ENCODE assay signal across 1 cellular context in the genomic region with DNA sequence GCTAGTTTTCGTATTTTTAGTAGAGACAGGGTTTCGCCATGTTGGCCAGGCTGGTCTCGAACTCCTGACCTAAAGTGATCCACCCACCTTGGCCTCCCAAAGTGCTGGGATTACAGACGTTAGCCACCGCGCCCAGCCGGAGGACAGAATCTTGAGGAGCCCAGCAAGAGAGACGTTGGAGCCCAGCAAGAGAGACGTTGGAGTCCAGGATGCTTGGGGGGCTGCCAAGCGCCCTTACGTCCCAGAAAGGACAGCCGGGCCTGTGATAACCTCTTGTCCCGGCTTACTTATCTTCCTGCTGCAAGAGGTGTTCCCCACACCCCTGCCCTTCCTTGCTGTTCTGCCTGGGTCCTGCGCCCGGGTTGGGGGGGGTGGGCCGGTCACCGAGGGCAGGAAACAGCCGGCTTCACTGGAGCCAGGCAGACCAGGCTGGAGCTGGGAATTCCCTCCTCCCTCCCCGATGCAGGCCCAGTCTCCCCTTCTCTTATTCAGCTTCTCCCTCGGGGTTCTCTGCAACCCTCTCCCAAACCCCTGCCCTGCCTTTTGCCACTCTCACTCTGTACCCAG.
TF ChIP-seq lines count a peak whose summit lies in the region.

No MANE protein-coding gene starts in this region.

TF ChIP-seq in HepG2, 621 proteins besides CTCF, POLR2A, EP300 and RAD21 (continued from another document):
- TF ChIP-seq, protein P1, sequence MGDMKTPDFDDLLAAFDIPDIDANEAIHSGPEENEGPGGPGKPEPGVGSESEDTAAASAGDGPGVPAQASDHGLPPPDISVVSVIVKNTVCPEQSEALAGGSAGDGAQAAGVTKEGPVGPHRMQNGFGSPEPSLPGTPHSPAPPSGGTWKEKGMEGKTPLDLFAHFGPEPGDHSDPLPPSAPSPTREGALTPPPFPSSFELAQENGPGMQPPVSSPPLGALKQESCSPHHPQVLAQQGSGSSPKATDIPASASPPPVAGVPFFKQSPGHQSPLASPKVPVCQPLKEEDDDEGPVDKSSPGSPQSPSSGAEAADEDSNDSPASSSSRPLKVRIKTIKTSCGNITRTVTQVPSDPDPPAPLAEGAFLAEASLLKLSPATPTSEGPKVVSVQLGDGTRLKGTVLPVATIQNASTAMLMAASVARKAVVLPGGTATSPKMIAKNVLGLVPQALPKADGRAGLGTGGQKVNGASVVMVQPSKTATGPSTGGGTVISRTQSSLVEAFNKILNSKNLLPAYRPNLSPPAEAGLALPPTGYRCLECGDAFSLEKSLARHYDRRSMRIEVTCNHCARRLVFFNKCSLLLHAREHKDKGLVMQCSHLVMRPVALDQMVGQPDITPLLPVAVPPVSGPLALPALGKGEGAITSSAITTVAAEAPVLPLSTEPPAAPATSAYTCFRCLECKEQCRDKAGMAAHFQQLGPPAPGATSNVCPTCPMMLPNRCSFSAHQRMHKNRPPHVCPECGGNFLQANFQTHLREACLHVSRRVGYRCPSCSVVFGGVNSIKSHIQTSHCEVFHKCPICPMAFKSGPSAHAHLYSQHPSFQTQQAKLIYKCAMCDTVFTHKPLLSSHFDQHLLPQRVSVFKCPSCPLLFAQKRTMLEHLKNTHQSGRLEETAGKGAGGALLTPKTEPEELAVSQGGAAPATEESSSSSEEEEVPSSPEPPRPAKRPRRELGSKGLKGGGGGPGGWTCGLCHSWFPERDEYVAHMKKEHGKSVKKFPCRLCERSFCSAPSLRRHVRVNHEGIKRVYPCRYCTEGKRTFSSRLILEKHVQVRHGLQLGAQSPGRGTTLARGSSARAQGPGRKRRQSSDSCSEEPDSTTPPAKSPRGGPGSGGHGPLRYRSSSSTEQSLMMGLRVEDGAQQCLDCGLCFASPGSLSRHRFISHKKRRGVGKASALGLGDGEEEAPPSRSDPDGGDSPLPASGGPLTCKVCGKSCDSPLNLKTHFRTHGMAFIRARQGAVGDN (CRISPR knock-in tag; IDR thresholded peaks at IDR 0.05), result peak; percentile 48
- no peak for TF ChIP-seq BHLHE40 (IDR thresholded peaks at IDR 0.05; ENCODE audit: low read length)
- TF ChIP-seq, protein P2, sequence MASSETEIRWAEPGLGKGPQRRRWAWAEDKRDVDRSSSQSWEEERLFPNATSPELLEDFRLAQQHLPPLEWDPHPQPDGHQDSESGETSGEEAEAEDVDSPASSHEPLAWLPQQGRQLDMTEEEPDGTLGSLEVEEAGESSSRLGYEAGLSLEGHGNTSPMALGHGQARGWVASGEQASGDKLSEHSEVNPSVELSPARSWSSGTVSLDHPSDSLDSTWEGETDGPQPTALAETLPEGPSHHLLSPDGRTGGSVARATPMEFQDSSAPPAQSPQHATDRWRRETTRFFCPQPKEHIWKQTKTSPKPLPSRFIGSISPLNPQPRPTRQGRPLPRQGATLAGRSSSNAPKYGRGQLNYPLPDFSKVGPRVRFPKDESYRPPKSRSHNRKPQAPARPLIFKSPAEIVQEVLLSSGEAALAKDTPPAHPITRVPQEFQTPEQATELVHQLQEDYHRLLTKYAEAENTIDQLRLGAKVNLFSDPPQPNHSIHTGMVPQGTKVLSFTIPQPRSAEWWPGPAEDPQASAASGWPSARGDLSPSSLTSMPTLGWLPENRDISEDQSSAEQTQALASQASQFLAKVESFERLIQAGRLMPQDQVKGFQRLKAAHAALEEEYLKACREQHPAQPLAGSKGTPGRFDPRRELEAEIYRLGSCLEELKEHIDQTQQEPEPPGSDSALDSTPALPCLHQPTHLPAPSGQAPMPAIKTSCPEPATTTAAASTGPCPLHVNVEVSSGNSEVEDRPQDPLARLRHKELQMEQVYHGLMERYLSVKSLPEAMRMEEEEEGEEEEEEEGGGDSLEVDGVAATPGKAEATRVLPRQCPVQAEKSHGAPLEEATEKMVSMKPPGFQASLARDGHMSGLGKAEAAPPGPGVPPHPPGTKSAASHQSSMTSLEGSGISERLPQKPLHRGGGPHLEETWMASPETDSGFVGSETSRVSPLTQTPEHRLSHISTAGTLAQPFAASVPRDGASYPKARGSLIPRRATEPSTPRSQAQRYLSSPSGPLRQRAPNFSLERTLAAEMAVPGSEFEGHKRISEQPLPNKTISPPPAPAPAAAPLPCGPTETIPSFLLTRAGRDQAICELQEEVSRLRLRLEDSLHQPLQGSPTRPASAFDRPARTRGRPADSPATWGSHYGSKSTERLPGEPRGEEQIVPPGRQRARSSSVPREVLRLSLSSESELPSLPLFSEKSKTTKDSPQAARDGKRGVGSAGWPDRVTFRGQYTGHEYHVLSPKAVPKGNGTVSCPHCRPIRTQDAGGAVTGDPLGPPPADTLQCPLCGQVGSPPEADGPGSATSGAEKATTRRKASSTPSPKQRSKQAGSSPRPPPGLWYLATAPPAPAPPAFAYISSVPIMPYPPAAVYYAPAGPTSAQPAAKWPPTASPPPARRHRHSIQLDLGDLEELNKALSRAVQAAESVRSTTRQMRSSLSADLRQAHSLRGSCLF (CRISPR knock-in tag; IDR thresholded peaks at IDR 0.05; ENCODE audit: borderline replicate concordance), result no peak
- TF ChIP-seq SAP130 (CRISPR knock-in tag; IDR thresholded peaks at IDR 0.05; ENCODE audit: low read depth), result no peak
- TF ChIP-seq, protein P3, sequence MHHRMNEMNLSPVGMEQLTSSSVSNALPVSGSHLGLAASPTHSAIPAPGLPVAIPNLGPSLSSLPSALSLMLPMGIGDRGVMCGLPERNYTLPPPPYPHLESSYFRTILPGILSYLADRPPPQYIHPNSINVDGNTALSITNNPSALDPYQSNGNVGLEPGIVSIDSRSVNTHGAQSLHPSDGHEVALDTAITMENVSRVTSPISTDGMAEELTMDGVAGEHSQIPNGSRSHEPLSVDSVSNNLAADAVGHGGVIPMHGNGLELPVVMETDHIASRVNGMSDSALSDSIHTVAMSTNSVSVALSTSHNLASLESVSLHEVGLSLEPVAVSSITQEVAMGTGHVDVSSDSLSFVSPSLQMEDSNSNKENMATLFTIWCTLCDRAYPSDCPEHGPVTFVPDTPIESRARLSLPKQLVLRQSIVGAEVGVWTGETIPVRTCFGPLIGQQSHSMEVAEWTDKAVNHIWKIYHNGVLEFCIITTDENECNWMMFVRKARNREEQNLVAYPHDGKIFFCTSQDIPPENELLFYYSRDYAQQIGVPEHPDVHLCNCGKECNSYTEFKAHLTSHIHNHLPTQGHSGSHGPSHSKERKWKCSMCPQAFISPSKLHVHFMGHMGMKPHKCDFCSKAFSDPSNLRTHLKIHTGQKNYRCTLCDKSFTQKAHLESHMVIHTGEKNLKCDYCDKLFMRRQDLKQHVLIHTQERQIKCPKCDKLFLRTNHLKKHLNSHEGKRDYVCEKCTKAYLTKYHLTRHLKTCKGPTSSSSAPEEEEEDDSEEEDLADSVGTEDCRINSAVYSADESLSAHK (CRISPR knock-in tag; IDR thresholded peaks at IDR 0.05; ENCODE audit: borderline replicate concordance), result no peak
- TF ChIP-seq RBAK (CRISPR knock-in tag; IDR thresholded peaks at IDR 0.05), result no peak
- no peak for TF ChIP-seq ZNF530 (CRISPR knock-in tag; IDR thresholded peaks at IDR 0.05; ENCODE audit: low read depth)
- peak; percentile 44; the same call in 1 of the 2 replicates for TF ChIP-seq ZSCAN25 (CRISPR knock-in tag; IDR thresholded peaks at IDR 0.05)
- no peak for TF ChIP-seq HOXD1 (CRISPR knock-in tag; IDR thresholded peaks at IDR 0.05)
- 0 out of 2 replicates have a peak, but pooled peaks have one; percentile 25 for TF ChIP-seq ZMYM3 (CRISPR knock-in tag; IDR thresholded peaks at IDR 0.05)
- TF ChIP-seq, protein P4, sequence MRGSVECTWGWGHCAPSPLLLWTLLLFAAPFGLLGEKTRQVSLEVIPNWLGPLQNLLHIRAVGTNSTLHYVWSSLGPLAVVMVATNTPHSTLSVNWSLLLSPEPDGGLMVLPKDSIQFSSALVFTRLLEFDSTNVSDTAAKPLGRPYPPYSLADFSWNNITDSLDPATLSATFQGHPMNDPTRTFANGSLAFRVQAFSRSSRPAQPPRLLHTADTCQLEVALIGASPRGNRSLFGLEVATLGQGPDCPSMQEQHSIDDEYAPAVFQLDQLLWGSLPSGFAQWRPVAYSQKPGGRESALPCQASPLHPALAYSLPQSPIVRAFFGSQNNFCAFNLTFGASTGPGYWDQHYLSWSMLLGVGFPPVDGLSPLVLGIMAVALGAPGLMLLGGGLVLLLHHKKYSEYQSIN (CRISPR knock-in tag; IDR thresholded peaks at IDR 0.05; ENCODE audit: borderline replicate concordance), result no peak
- TF ChIP-seq, protein P5, sequence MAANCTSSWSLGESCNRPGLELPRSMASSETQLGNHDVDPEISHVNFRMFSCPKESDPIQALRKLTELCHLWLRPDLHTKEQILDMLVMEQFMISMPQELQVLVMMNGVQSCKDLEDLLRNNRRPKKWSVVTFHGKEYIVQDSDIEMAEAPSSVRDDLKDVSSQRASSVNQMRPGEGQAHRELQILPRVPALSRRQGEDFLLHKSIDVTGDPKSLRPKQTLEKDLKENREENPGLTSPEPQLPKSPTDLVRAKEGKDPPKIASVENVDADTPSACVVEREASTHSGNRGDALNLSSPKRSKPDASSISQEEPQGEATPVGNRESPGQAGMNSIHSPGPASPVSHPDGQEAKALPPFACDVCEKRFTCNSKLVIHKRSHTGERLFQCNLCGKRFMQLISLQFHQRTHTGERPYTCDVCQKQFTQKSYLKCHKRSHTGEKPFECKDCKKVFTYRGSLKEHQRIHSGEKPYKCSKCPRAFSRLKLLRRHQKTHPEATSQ (CRISPR knock-in tag; IDR thresholded peaks at IDR 0.05; ENCODE audit: borderline replicate concordance), result no peak
- TF ChIP-seq, protein P6, sequence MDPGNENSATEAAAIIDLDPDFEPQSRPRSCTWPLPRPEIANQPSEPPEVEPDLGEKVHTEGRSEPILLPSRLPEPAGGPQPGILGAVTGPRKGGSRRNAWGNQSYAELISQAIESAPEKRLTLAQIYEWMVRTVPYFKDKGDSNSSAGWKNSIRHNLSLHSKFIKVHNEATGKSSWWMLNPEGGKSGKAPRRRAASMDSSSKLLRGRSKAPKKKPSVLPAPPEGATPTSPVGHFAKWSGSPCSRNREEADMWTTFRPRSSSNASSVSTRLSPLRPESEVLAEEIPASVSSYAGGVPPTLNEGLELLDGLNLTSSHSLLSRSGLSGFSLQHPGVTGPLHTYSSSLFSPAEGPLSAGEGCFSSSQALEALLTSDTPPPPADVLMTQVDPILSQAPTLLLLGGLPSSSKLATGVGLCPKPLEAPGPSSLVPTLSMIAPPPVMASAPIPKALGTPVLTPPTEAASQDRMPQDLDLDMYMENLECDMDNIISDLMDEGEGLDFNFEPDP (CRISPR knock-in tag; conservative IDR thresholded peaks at IDR 0.05), result no peak
- TF ChIP-seq, protein P7, sequence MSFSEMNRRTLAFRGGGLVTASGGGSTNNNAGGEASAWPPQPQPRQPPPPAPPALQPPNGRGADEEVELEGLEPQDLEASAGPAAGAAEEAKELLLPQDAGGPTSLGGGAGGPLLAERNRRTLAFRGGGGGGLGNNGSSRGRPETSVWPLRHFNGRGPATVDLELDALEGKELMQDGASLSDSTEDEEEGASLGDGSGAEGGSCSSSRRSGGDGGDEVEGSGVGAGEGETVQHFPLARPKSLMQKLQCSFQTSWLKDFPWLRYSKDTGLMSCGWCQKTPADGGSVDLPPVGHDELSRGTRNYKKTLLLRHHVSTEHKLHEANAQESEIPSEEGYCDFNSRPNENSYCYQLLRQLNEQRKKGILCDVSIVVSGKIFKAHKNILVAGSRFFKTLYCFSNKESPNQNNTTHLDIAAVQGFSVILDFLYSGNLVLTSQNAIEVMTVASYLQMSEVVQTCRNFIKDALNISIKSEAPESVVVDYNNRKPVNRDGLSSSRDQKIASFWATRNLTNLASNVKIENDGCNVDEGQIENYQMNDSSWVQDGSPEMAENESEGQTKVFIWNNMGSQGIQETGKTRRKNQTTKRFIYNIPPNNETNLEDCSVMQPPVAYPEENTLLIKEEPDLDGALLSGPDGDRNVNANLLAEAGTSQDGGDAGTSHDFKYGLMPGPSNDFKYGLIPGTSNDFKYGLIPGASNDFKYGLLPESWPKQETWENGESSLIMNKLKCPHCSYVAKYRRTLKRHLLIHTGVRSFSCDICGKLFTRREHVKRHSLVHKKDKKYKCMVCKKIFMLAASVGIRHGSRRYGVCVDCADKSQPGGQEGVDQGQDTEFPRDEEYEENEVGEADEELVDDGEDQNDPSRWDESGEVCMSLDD (CRISPR knock-in tag; IDR thresholded peaks at IDR 0.05; ENCODE audit: borderline replicate concordance), result no peak
- TF ChIP-seq, protein P8, sequence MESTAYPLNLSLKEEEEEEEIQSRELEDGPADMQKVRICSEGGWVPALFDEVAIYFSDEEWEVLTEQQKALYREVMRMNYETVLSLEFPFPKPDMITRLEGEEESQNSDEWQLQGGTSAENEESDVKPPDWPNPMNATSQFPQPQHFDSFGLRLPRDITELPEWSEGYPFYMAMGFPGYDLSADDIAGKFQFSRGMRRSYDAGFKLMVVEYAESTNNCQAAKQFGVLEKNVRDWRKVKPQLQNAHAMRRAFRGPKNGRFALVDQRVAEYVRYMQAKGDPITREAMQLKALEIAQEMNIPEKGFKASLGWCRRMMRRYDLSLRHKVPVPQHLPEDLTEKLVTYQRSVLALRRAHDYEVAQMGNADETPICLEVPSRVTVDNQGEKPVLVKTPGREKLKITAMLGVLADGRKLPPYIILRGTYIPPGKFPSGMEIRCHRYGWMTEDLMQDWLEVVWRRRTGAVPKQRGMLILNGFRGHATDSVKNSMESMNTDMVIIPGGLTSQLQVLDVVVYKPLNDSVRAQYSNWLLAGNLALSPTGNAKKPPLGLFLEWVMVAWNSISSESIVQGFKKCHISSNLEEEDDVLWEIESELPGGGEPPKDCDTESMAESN (CRISPR knock-in tag; conservative IDR thresholded peaks at IDR 0.05), result no peak
- TF ChIP-seq MBD4 (IDR thresholded peaks at IDR 0.05; ENCODE audit: borderline replicate concordance, low read length), result no peak
